ENCODE assay signal across 1 cellular context in genomic region chr2:55048925-55049793, GRCh38.
A peak's percentile ranks its signal among the peaks of the same experiment; 100 is the strongest.
TF ChIP-seq lines count a peak whose summit lies in the region.

No MANE protein-coding gene starts in this region.

TF ChIP-seq in K562, 482 proteins besides CTCF, POLR2A, EP300 and RAD21 (continued from another document and continues in another):
- TF ChIP-seq HES1 (IDR thresholded peaks at IDR 0.05; ENCODE audit: low read depth): no peak
- TF ChIP-seq RFX7 (CRISPR knock-in tag; IDR thresholded peaks at IDR 0.05): no peak
- TF ChIP-seq EZH2 (IDR thresholded peaks at IDR 0.05; ENCODE audit: borderline replicate concordance, low read depth, low read length): no peak
- TF ChIP-seq PYGO2 (tag; IDR thresholded peaks at IDR 0.05): no peak
- no peak for TF ChIP-seq SNAPC5 (CRISPR knock-in tag; IDR thresholded peaks at IDR 0.05)
- TF ChIP-seq ZNF436 (CRISPR knock-in tag; IDR thresholded peaks at IDR 0.05): no peak
- TF ChIP-seq TBL1XR1 (IDR thresholded peaks at IDR 0.05; ENCODE audit: low read length in 2 of 2): peak in 1 of 2 experiments; percentile 63; a peak in 1 of 4 replicates
- no peak for TF ChIP-seq CBX8 (IDR thresholded peaks at IDR 0.05; ENCODE audit: borderline replicate concordance, extremely low read depth, low read depth, low read length, poor library complexity, severe bottlenecking)
- TF ChIP-seq REST (CRISPR knock-in tag; IDR thresholded peaks at IDR 0.05; ENCODE audit: low read depth): no peak
- TF ChIP-seq NR1H2 (CRISPR knock-in tag; IDR thresholded peaks at IDR 0.05): 0 out of 2 replicates have a peak, but pooled peaks have one; percentile 82
- no peak; the same call in 1 of the 2 replicates for TF ChIP-seq SMC3 (conservative IDR thresholded peaks at IDR 0.05; ENCODE audit: insufficient read depth, low read depth, low read length)
- no peak for TF ChIP-seq ZNF23 (CRISPR knock-in tag; IDR thresholded peaks at IDR 0.05)
- no peak for TF ChIP-seq POLR2AphosphoS2 (IDR thresholded peaks at IDR 0.05; ENCODE audit: low read length)
- no peak for TF ChIP-seq ZNF764 (CRISPR knock-in tag; IDR thresholded peaks at IDR 0.05; ENCODE audit: low read depth)
- peak; percentile 50 for TF ChIP-seq CXXC5 (CRISPR knock-in tag; IDR thresholded peaks at IDR 0.05)
- TF ChIP-seq BRD9 (IDR thresholded peaks at IDR 0.05; ENCODE audit: low read depth, partially characterized antibody): no peak
- 0 out of 2 replicates have a peak, but pooled peaks have one; percentile 10 for TF ChIP-seq ERF (CRISPR knock-in tag; IDR thresholded peaks at IDR 0.05)
- no peak; the same call in 1 of the 2 replicates for TF ChIP-seq NCOA6 (IDR thresholded peaks at IDR 0.05)
- peak; percentile 9; the same call in 1 of the 2 replicates for TF ChIP-seq MGA (IDR thresholded peaks at IDR 0.05)
- no peak for TF ChIP-seq KLF10 (CRISPR knock-in tag; IDR thresholded peaks at IDR 0.05)
- peak in 1 of 2 experiments; percentile 65; a peak in 1 of 4 replicates for TF ChIP-seq NONO (IDR thresholded peaks at IDR 0.05; ENCODE audit: low read depth in 2 of 2, low read length in 1 of 2)
- no peak for TF ChIP-seq HBP1 (CRISPR knock-in tag; IDR thresholded peaks at IDR 0.05)
- TF ChIP-seq POLR2AphosphoS5 (IDR thresholded peaks at IDR 0.05; ENCODE audit: control insufficient read depth, insufficient read depth, low read depth, low read length): peak; percentile 59; the same call in 1 of the 2 replicates
- TF ChIP-seq PHF20 (IDR thresholded peaks at IDR 0.05; ENCODE audit: partially characterized antibody): no peak
- no peak for TF ChIP-seq ZNF134 (CRISPR knock-in tag; conservative IDR thresholded peaks at IDR 0.05)
- TF ChIP-seq MAZ (CRISPR knock-in tag; conservative IDR thresholded peaks at IDR 0.05 in 1 of 2, IDR thresholded peaks at IDR 0.05 in 1 of 2): peak; percentile 25 to 69; a peak in 2 of 4 replicates
- TF ChIP-seq ZNF507 (tag; conservative IDR thresholded peaks at IDR 0.05): no peak
- TF ChIP-seq ZNF347 (CRISPR knock-in tag; IDR thresholded peaks at IDR 0.05; ENCODE audit: low read depth): no peak
- TF ChIP-seq SMARCB1 (IDR thresholded peaks at IDR 0.05; ENCODE audit: insufficient read length, low read depth): no peak
- TF ChIP-seq DACH1 (IDR thresholded peaks at IDR 0.05; ENCODE audit: partially characterized antibody): no peak
- no peak for TF ChIP-seq ATF1 (CRISPR knock-in tag; IDR thresholded peaks at IDR 0.05)
- peak; percentile 62; the same call in 1 of the 2 replicates for TF ChIP-seq ATF1 (tag; IDR thresholded peaks at IDR 0.05)
- no peak for TF ChIP-seq CHCHD3 (CRISPR knock-in tag; IDR thresholded peaks at IDR 0.05)
- no peak for TF ChIP-seq TCF15 (CRISPR knock-in tag; IDR thresholded peaks at IDR 0.05)
- TF ChIP-seq CC2D1A (IDR thresholded peaks at IDR 0.05): peak; percentile 61; the same call in 1 of the 2 replicates
- no peak for TF ChIP-seq ZNF655 (CRISPR knock-in tag; IDR thresholded peaks at IDR 0.05)
- TF ChIP-seq ZNF280A (IDR thresholded peaks at IDR 0.05; ENCODE audit: low read depth, partially characterized antibody): no peak
- no peak for TF ChIP-seq CREB5 (CRISPR knock-in tag; IDR thresholded peaks at IDR 0.05)
- peak; percentile 58; the same call in 1 of the 2 replicates for TF ChIP-seq ETV5 (CRISPR knock-in tag; IDR thresholded peaks at IDR 0.05; ENCODE audit: low read depth)
- TF ChIP-seq ZNF785 (CRISPR knock-in tag; IDR thresholded peaks at IDR 0.05): no peak
